ENCODE assay signal across 33 cellular contexts in genomic region chr10:121084029-121084674, GRCh38.
DNase-seq lines count a peak whose midpoint lies in the region; ATAC-seq, FAIRE-seq and TF ChIP-seq lines count a peak whose summit lies in the region.
"Had no signal": no experiment of that assay in that cellular context is flagged by ENCODE, and none has a peak within 500 bp of the region (broad histone marks: within the 10 kb centered on the region; RNA-seq: fewer than 3 reads in every experiment).

No MANE protein-coding gene starts in this region.

- no peaks in the 10 kb centered on the region for H3K79me2 ChIP-seq in neural progenitor cell (ENCODE audit: low read depth)

- H3K9me3 Mint-ChIP-seq in Caco-2 (ENCODE audit: unreplicated experiment) (no peaks in the 10 kb centered on the region), neural progenitor cell (peaks cover 3% of the 10 kb centered on the region)
- peaks cover 0 to 10% (median 0%) of the 10 kb centered on the region in 9 donors for H3K9me3 Mint-ChIP-seq in naive thymus-derived CD8-positive, alpha-beta T cell

- H3K27ac ChIP-seq in neural progenitor cell, result no peak overlapping the region
- H3K27ac ChIP-seq in thyroid gland, result no peak overlapping the region
- H3K27ac ChIP-seq: pancreas, right atrium auricular region, transverse colon had no signal

- H3K4me3 Mint-ChIP-seq in Caco-2 (ENCODE audit: unreplicated experiment), result no peak overlapping the region
- H3K4me3 Mint-ChIP-seq in neural progenitor cell, result peak overlapping the region; percentile 4
- H3K4me3 Mint-ChIP-seq in naive thymus-derived CD8-positive, alpha-beta T cell, result no peak overlapping the region
- H3K4me3 Mint-ChIP-seq: activated CD4-positive, alpha-beta memory T cell treated with anti-CD3 and anti-CD28 coated beads, Interleukin-2, amount 10 ng/mL, durations not matched to agents 7 days and 5 days; activated naive CD4-positive, alpha-beta T cell treated with anti-CD3 and anti-CD28 coated beads, Interleukin-2, amount 10 ng/mL, durations not matched to agents 7 days and 5 days; CD8-positive, alpha-beta memory T cell; IgD-negative memory B cell; natural killer cell; stimulated activated naive CD8-positive, alpha-beta T cell treated with anti-CD3 and anti-CD28 coated beads, Interleukin-15, Interleukin-2, amounts not matched to agents 100 ng/mL and 50 ng/mL, for 24 hours had no signal

- POLR2A ChIA-PET in Caco-2 (lab: Charles Lee), result interaction anchor here (0.5 to 1.3 kb wide), 2 partner anchors 13 to 19 kb away, joined by 3 read pairs; no protein-coding TSS in a partner anchor
- POLR2A ChIA-PET in naive thymus-derived CD8-positive, alpha-beta T cell (lab: Charles Lee), result no interaction called here

- intact Hi-C loops in Caco-2 (cut with micrococcal nuclease; ENCODE audit: unreplicated experiment), result loop anchor here (5.0 kb wide), 1 partner anchor 353 kb away; no protein-coding TSS in a partner anchor
- intact Hi-C loops in thyroid gland (cut with DNase I), result no loop called here

- H3K36me3 ChIP-seq in Caco-2 (ENCODE audit: control insufficient read depth, insufficient read depth, low read length), result no peaks in the 10 kb centered on the region
- H3K36me3 ChIP-seq in neural progenitor cell, result no peaks in the 10 kb centered on the region
- no peaks in the 10 kb centered on the region for H3K36me3 ChIP-seq in thyroid gland
- H3K36me3 ChIP-seq: BE2C, pancreas, right atrium auricular region, transverse colon had no signal

- no peaks in the 10 kb centered on the region for H3F3A ChIP-seq in neural progenitor cell (ENCODE audit: low read depth)

- H3K4me1 Mint-ChIP-seq in Caco-2 (ENCODE audit: low read depth, unreplicated experiment) (peaks cover 58% of the 10 kb centered on the region), neural progenitor cell (peaks cover 59% of the 10 kb centered on the region)
- no peaks in the 10 kb centered on the region for H3K4me1 Mint-ChIP-seq in naive thymus-derived CD8-positive, alpha-beta T cell
- H3K4me1 Mint-ChIP-seq: activated CD4-positive, alpha-beta memory T cell treated with anti-CD3 and anti-CD28 coated beads, Interleukin-2, amount 10 ng/mL, durations not matched to agents 7 days and 5 days; activated naive CD4-positive, alpha-beta T cell treated with anti-CD3 and anti-CD28 coated beads, Interleukin-2, amount 10 ng/mL, durations not matched to agents 7 days and 5 days; CD8-positive, alpha-beta memory T cell; natural killer cell had no signal

- no peaks in the 10 kb centered on the region for H3K36me3 Mint-ChIP-seq in Caco-2 (ENCODE audit: insufficient read depth, unreplicated experiment)
- H3K36me3 Mint-ChIP-seq in neural progenitor cell, result no peaks in the 10 kb centered on the region
- no peaks in the 10 kb centered on the region for H3K36me3 Mint-ChIP-seq in naive thymus-derived CD8-positive, alpha-beta T cell
- H3K36me3 Mint-ChIP-seq: activated naive CD4-positive, alpha-beta T cell treated with anti-CD3 and anti-CD28 coated beads, Interleukin-2, amount 10 ng/mL, durations not matched to agents 7 days and 5 days; CD8-positive, alpha-beta memory T cell; IgD-negative memory B cell; natural killer cell had no signal

- ATAC-seq in naive thymus-derived CD8-positive, alpha-beta T cell, result no peak
- ATAC-seq: activated CD4-positive, CD25-positive, alpha-beta regulatory T cell treated with anti-CD3 and anti-CD28 coated beads, Interleukin-2, amount 50 U/mL, for 24 hours; natural killer cell; pancreas; Right ventricle myocardium inferior had no signal

- BruUV-seq in Caco-2 (replicated peaks; lab: Mats Ljungman, UMichigan), result no TSS peak

- no peak for DNase-seq in Caco-2
- peak; percentile 2 for DNase-seq in NCI-H526 treated with DMSO at 0.1 percent for 48 hours (lab: John Stamatoyannopoulos, UW)
- DNase-seq in globus pallidus (ENCODE audit: low spot score), result peak; percentile 55
- no peak for DNase-seq in neural progenitor cell (ENCODE audit: low spot score)
- no peak for DNase-seq in RKO (ENCODE audit: low spot score)
- DNase-seq in RCC 7860 (ENCODE audit: low spot score), result no peak
- no peak for DNase-seq in naive thymus-derived CD8-positive, alpha-beta T cell
- DNase-seq in thyroid gland, result no peak
- DNase-seq: ACHN; activated CD4-positive, alpha-beta memory T cell treated with anti-CD3 and anti-CD28 coated beads, Interleukin-2, amount 10 ng/mL, durations not matched to agents 7 days and 5 days; activated CD8-positive, alpha-beta memory T cell treated with anti-CD3 and anti-CD28 coated beads, Interleukin-2, amount 50 U/mL, for 48 hours; activated naive CD4-positive, alpha-beta T cell treated with anti-CD3 and anti-CD28 coated beads, Interleukin-2, amount 10 ng/mL, durations not matched to agents 7 days and 5 days; BE2C; CD8-positive, alpha-beta memory T cell; cortex of kidney; MV-4-11; natural killer cell; NCI-H146; NCI-H2171; NCI-H510A treated with DMSO at 0.1 percent for 48 hours; NK-92 treated with Interleukin-12 subunit alpha and Interleukin-12 subunit beta, amount 100 ng/mL, for 24 hours; pancreas; stimulated activated CD4-positive, alpha-beta T cell treated with anti-CD3 and anti-CD28 coated beads, Interleukin-1b, Interleukin-23, amount 100 ng/mL, for 48 hours; T-helper 2 cell; transverse colon had no signal

- H3K27me3 Mint-ChIP-seq in Caco-2 (ENCODE audit: insufficient read depth, unreplicated experiment) (no peaks in the 10 kb centered on the region), neural progenitor cell (ENCODE audit: insufficient read depth, low read depth) (peaks cover 20% of the 10 kb centered on the region)
- peaks cover 0 to 20% (median 2%) of the 10 kb centered on the region in 5 donors for H3K27me3 Mint-ChIP-seq in naive thymus-derived CD8-positive, alpha-beta T cell
- H3K27me3 Mint-ChIP-seq: activated CD4-positive, alpha-beta memory T cell treated with anti-CD3 and anti-CD28 coated beads, Interleukin-2, amount 10 ng/mL, durations not matched to agents 7 days and 5 days; activated naive CD4-positive, alpha-beta T cell treated with anti-CD3 and anti-CD28 coated beads, Interleukin-2, amount 10 ng/mL, durations not matched to agents 7 days and 5 days had no signal

- no peak overlapping the region for H3K4me2 ChIP-seq in neural progenitor cell

- H4K20me1 ChIP-seq in neural progenitor cell (ENCODE audit: low read depth), result no peaks in the 10 kb centered on the region

- TF ChIP-seq CTCF in Caco-2 (IDR thresholded peaks at IDR 0.05; ENCODE audit: insufficient read depth in 1 of 2, low read depth in 1 of 2, low read length in 1 of 2, severe bottlenecking in 1 of 2, unreplicated experiment in 1 of 2), result no peak
- TF ChIP-seq CTCF in neural progenitor cell (IDR thresholded peaks at IDR 0.05), result no peak
- TF ChIP-seq CTCF in thyroid gland (IDR thresholded peaks at IDR 0.05), result no peak

- H3K27me3 ChIP-seq in Caco-2 (replicated peaks; ENCODE audit: control insufficient read depth, insufficient read depth, low read length) (no peaks in the 10 kb centered on the region), neural progenitor cell (no peaks in the 10 kb centered on the region), thyroid gland (no peaks in the 10 kb centered on the region)
- H3K27me3 ChIP-seq: BE2C, pancreas, right atrium auricular region, transverse colon had no signal

- no peak overlapping the region for H3K4me3 ChIP-seq in Caco-2 (ENCODE audit: low read depth, low read length)
- H3K4me3 ChIP-seq in neural progenitor cell, result no peak overlapping the region
- no peak overlapping the region for H3K4me3 ChIP-seq in thyroid gland (replicated peaks in 1 of 3)
- H3K4me3 ChIP-seq: pancreas, right atrium auricular region, transverse colon had no signal

- no peak overlapping the region for H2AFZ ChIP-seq in neural progenitor cell (replicated peaks)

- H3K9ac ChIP-seq in neural progenitor cell, result no peak overlapping the region

- FAIRE-seq in RCC 7860 (lab: Jason Lieb, UNC), result no peak
- FAIRE-seq: bronchial epithelial cell, G401.6, H54, pancreas had no signal

- H3K4me1 ChIP-seq in Caco-2 (peaks cover 71% of the 10 kb centered on the region), neural progenitor cell (peaks cover 10% of the 10 kb centered on the region), thyroid gland (no peaks in the 10 kb centered on the region)
- H3K4me1 ChIP-seq: pancreas had no signal

- 73 to 76% methylated on average over 8 of the region's 8 CpGs for WGBS in thyroid gland, 2 donors

- CTCF ChIA-PET in Caco-2 (lab: Charles Lee), result interaction anchor here (1.2 to 1.6 kb wide), 2 partner anchors 13 to 14 kb away, joined by 3 to 4 read pairs; no protein-coding TSS in a partner anchor

- H3K9me3 ChIP-seq in Caco-2 (no peaks in the 10 kb centered on the region), neural progenitor cell (ENCODE audit: low read depth) (no peaks in the 10 kb centered on the region), thyroid gland (no peaks in the 10 kb centered on the region)
- H3K9me3 ChIP-seq: BE2C, pancreas, right atrium auricular region, transverse colon had no signal

- no peak for TF ChIP-seq POLR2A in thyroid gland (IDR thresholded peaks at IDR 0.05)

- peak overlapping the region; percentile 39 for H3K27ac Mint-ChIP-seq in Caco-2 (ENCODE audit: unreplicated experiment)
- peak overlapping the region; percentile 43 for H3K27ac Mint-ChIP-seq in neural progenitor cell
- H3K27ac Mint-ChIP-seq in naive thymus-derived CD8-positive, alpha-beta T cell, result no peak overlapping the region
- H3K27ac Mint-ChIP-seq: activated CD4-positive, alpha-beta memory T cell treated with anti-CD3 and anti-CD28 coated beads, Interleukin-2, amount 10 ng/mL, durations not matched to agents 7 days and 5 days; activated naive CD4-positive, alpha-beta T cell treated with anti-CD3 and anti-CD28 coated beads, Interleukin-2, amount 10 ng/mL, durations not matched to agents 7 days and 5 days; CD8-positive, alpha-beta memory T cell; IgD-negative memory B cell; natural killer cell; stimulated activated naive CD8-positive, alpha-beta T cell treated with anti-CD3 and anti-CD28 coated beads, Interleukin-15, Interleukin-2, amounts not matched to agents 100 ng/mL and 50 ng/mL, for 24 hours had no signal

Comparison
In these comparisons a context has a peak if more than half of its experiments do, and no peak if none do; other contexts are left out.
1. DNase-seq: peak in NCI-H526 treated with DMSO at 0.1 percent for 48 hours (single experiment) and globus pallidus (single experiment); none in Caco-2 (0 of 2), neural progenitor cell (single experiment), RKO (single experiment), RCC 7860 (single experiment), naive thymus-derived CD8-positive, alpha-beta T cell (0 of 10) and thyroid gland (0 of 2).
2. H3K27ac Mint-ChIP-seq: peak in Caco-2 (single experiment) and neural progenitor cell (single experiment); none in naive thymus-derived CD8-positive, alpha-beta T cell (0 of 10).